15 cellular contexts compared by ENCODE assay signal in genomic region chr2:64996914-64997313, GRCh38. TPM values are rescaled to one million over a fixed set of nuclear protein-coding genes. Genes with fewer than 3 reads are reported as not detected.
A peak's percentile ranks its signal among the peaks of the same experiment; 100 is the strongest.
DNase-seq lines count a peak whose midpoint lies in the region; ATAC-seq and TF ChIP-seq lines count a peak whose summit lies in the region.
"Had no signal": no experiment of that assay in that cellular context is flagged by ENCODE, and none has a peak within 500 bp of the region (broad histone marks: within the 10 kb centered on the region; RNA-seq: fewer than 3 reads in every experiment).

No MANE protein-coding gene starts in this region.

- no peak overlapping the region for H3K4me3 Mint-ChIP-seq in H9
- H3K4me3 Mint-ChIP-seq: activated naive CD8-positive, alpha-beta T cell treated with anti-CD3 and anti-CD28 coated beads, Interleukin-2, amount 10 ng/mL, durations not matched to agents 7 days and 5 days; T-helper 2 cell treated with Interferon-gamma antibody and Interleukin-4, amounts not matched to agents 5 μg/mL and 100 μg/mL, for 36 hours had no signal

- peaks cover 20% of the 10 kb centered on the region for H3K27me3 Mint-ChIP-seq in H9 (ENCODE audit: low read depth)
- H3K27me3 Mint-ChIP-seq: activated naive CD8-positive, alpha-beta T cell treated with anti-CD3 and anti-CD28 coated beads, Interleukin-2, amount 10 ng/mL, durations not matched to agents 7 days and 5 days had no signal

- WGBS in H9 (ENCODE audit: extremely low coverage, insufficient read length, low lambda C conversion rate), result no CpG with 5 or more reads among the region's 3 CpGs

- no peak overlapping the region for H4K8ac ChIP-seq in H9 (replicated peaks; ENCODE audit: insufficient read length, low read depth, low read length)

- CTCF ChIA-PET in BJ (lab: Yijun Ruan, JAX), result interaction anchor here (0.6 to 1.9 kb wide), 4 partner anchors 8 to 694 kb away, joined by 3 to 6 read pairs (median 4); no protein-coding TSS in a partner anchor

- no peak overlapping the region for H2AFZ ChIP-seq in H9 (ENCODE audit: low read length)

- DNase-seq in BJ (ENCODE audit: low read depth) (no peak), H9 (no peak), astrocyte of the cerebellum (ENCODE audit: low read depth) (no peak), midbrain (lab: John Stamatoyannopoulos, UW) (peak; percentile 40), GM13976 (ENCODE audit: low spot score) (no peak), GM13977 (ENCODE audit: low spot score) (no peak)
- no peak for DNase-seq in activated CD4-positive, alpha-beta T cell treated with anti-CD3 and anti-CD28 coated beads, Interleukin-2, amount 50 U/mL, for 48 hours
- DNase-seq: activated naive CD8-positive, alpha-beta T cell treated with anti-CD3 and anti-CD28 coated beads, Interleukin-2, amount 10 ng/mL, durations not matched to agents 7 days and 5 days; caudate nucleus; left ventricle myocardium inferior had no signal

- H2BK120ac ChIP-seq in H9 (ENCODE audit: low read depth, low read length, poor library complexity, severe bottlenecking), result no peak overlapping the region

- TF ChIP-seq CTCF in BJ (IDR thresholded peaks at IDR 0.05; ENCODE audit: insufficient read depth, low read depth, low read length) (peak; percentile 29; the same call in 1 of the 2 replicates), H9 (conservative IDR thresholded peaks at IDR 0.05) (peak; percentile 40; the same call in 2 of the 3 replicates), astrocyte of the cerebellum (IDR thresholded peaks at IDR 0.05; ENCODE audit: low read depth, low read length, missing control alignments) (peak; percentile 4), GM13976 (IDR thresholded peaks at IDR 0.05; ENCODE audit: borderline replicate concordance, control extremely low read depth, extremely low read depth, insufficient read depth, missing control alignments) (no peak), GM13977 (IDR thresholded peaks at IDR 0.05; ENCODE audit: extremely low read depth, insufficient read depth, missing control alignments) (no peak)

- H4K20me1 ChIP-seq in H9 (ENCODE audit: control insufficient read depth, insufficient read depth, insufficient read length), result no peaks in the 10 kb centered on the region

- no peaks in the 10 kb centered on the region for H3K9me3 ChIP-seq in H9 (ENCODE audit: control insufficient read depth, low read depth, low read length)
- H3K9me3 ChIP-seq: BLaER1 treated with 17β-estradiol and CSF1 and Interleukin-3, amounts not matched to agents 10 nM and 100 nM; HAP-1; left ventricle myocardium inferior had no signal

- no peaks in the 10 kb centered on the region; a peak in 1 of 5 replicates for H3K9me3 Mint-ChIP-seq in H9
- H3K9me3 Mint-ChIP-seq: activated naive CD8-positive, alpha-beta T cell treated with anti-CD3 and anti-CD28 coated beads, Interleukin-2, amount 10 ng/mL, durations not matched to agents 7 days and 5 days; T-helper 2 cell treated with Interferon-gamma antibody and Interleukin-4, amounts not matched to agents 5 μg/mL and 100 μg/mL, for 36 hours had no signal

- H3K36me3 Mint-ChIP-seq in H9 (ENCODE audit: insufficient read depth in 1 of 3, low read depth in 3 of 3), result no peaks in the 10 kb centered on the region; a peak in 2 of 7 replicates

- no peak overlapping the region for H3K27ac ChIP-seq in H9 (ENCODE audit: insufficient read length, low read depth, low read length)
- H3K27ac ChIP-seq: BLaER1 treated with 17β-estradiol and CSF1 and Interleukin-3, amounts not matched to agents 10 nM and 100 nM; left ventricle myocardium inferior had no signal

- H2BK12ac ChIP-seq in H9 (ENCODE audit: insufficient read length, low read depth, low read length), result no peak overlapping the region

- no peak overlapping the region for H3K27ac Mint-ChIP-seq in H9
- H3K27ac Mint-ChIP-seq: activated naive CD8-positive, alpha-beta T cell treated with anti-CD3 and anti-CD28 coated beads, Interleukin-2, amount 10 ng/mL, durations not matched to agents 7 days and 5 days; T-helper 2 cell treated with Interferon-gamma antibody and Interleukin-4, amounts not matched to agents 5 μg/mL and 100 μg/mL, for 36 hours had no signal

- no peak overlapping the region for H2AK5ac ChIP-seq in H9 (ENCODE audit: insufficient read length, low read length)

- H2BK15ac ChIP-seq in H9 (ENCODE audit: low read depth, low read length), result no peak overlapping the region

- H3K23me2 ChIP-seq in H9 (ENCODE audit: insufficient read length, low read depth, low read length, poor library complexity, severe bottlenecking), result no peaks in the 10 kb centered on the region

- H3K18ac ChIP-seq in H9 (ENCODE audit: insufficient read length, low read depth, low read length), result no peak overlapping the region

- H3K4ac ChIP-seq in H9 (ENCODE audit: low read depth, low read length), result no peak overlapping the region

- H4K5ac ChIP-seq in H9 (ENCODE audit: insufficient read length, low read depth, low read length), result no peak overlapping the region

- H3K4me1 ChIP-seq in H9 (ENCODE audit: insufficient read depth, low read length), result no peaks in the 10 kb centered on the region; the same call in 1 of the 2 replicates
- H3K4me1 ChIP-seq: HAP-1 had no signal

- no peak overlapping the region for H4K91ac ChIP-seq in H9 (ENCODE audit: insufficient read length, low read depth, low read length)

- no peaks in the 10 kb centered on the region for H3K36me3 ChIP-seq in BJ (ENCODE audit: control insufficient read depth, insufficient read depth, low read length)
- H3K36me3 ChIP-seq: HAP-1, left ventricle myocardium inferior had no signal

- ATAC-seq in GM18502 (IDR thresholded peaks at IDR 0.05; ENCODE audit: poor library complexity, unreplicated experiment), result no peak
- ATAC-seq: Right ventricle myocardium inferior had no signal

- in situ Hi-C loops in astrocyte of the cerebellum (cut with HindIII; ENCODE audit: low sequenced_read_pairs) (no loop called here), GM13976 (cut with MboI; ENCODE audit: low sequenced_read_pairs, unreplicated experiment) (no loop called here), GM13977 (cut with MboI; ENCODE audit: low pct_unique_long_range_greater_than_20kb, low sequenced_read_pairs, unreplicated experiment) (no loop called here)

- H3K4me3 ChIP-seq in BJ (ENCODE audit: low read depth, low read length) (no peak overlapping the region), astrocyte of the cerebellum (ENCODE audit: low read depth, low read length) (no peak overlapping the region)
- H3K4me3 ChIP-seq: BLaER1 treated with 17β-estradiol and CSF1 and Interleukin-3, amounts not matched to agents 10 nM and 100 nM; HAP-1; left ventricle myocardium inferior had no signal

- H3K14ac ChIP-seq in H9 (ENCODE audit: insufficient read depth, low read length), result no peak overlapping the region

- no peak overlapping the region for H3T11ph ChIP-seq in H9 (ENCODE audit: low read length)

- no peak overlapping the region for H2BK5ac ChIP-seq in H9 (ENCODE audit: insufficient read length, low read length)

- no peak overlapping the region for H2BK20ac ChIP-seq in H9 (ENCODE audit: low read depth, low read length, poor library complexity, severe bottlenecking)

- POLR2A ChIA-PET in BJ (lab: Charles Lee), result no interaction called here

- H3K23ac ChIP-seq in H9 (ENCODE audit: insufficient read length, low read depth, low read length), result no peak overlapping the region

- H3K27me3 ChIP-seq in BJ (ENCODE audit: control insufficient read depth, insufficient read depth, low read length) (no peaks in the 10 kb centered on the region), H9 (ENCODE audit: insufficient read depth, low read length) (peaks cover 1% of the 10 kb centered on the region; the same call in 1 of the 2 replicates)
- H3K27me3 ChIP-seq: BLaER1 treated with 17β-estradiol and CSF1 and Interleukin-3, amounts not matched to agents 10 nM and 100 nM had no signal

- no peak overlapping the region for H3K56ac ChIP-seq in H9 (ENCODE audit: insufficient read length, low read depth, low read length)

- no peak overlapping the region for H3K9ac ChIP-seq in H9 (ENCODE audit: extremely low read depth, insufficient read length, low read length)

- peaks cover 4 to 14% of the 10 kb centered on the region in 2 experiments; a peak in 2 of 4 replicates for H3K4me1 Mint-ChIP-seq in H9

- no peak overlapping the region for H3K4me2 ChIP-seq in H9 (ENCODE audit: insufficient read depth, insufficient read length, low read length)
- H3K4me2 ChIP-seq: BLaER1 treated with 17β-estradiol and CSF1 and Interleukin-3, amounts not matched to agents 10 nM and 100 nM had no signal

- H3K79me2 ChIP-seq in H9 (ENCODE audit: insufficient read depth, low read length), result no peaks in the 10 kb centered on the region

- H3K79me1 ChIP-seq in H9 (ENCODE audit: insufficient read depth, low read depth, low read length, poor library complexity, severe bottlenecking), result no peaks in the 10 kb centered on the region

RNA-seq across cellular contexts. Expression of gene SLC1A4, which starts 7.7 kb away (rescaled TPM):
- 51.0 and 80.7 TPM in 2 replicates for polyA plus RNA-seq in BJ (2011; rRNA removed)
- polyA minus RNA-seq in BJ (2011; rRNA and poly(A)+ RNA removed), result 70.0 and 109 TPM in 2 replicates
- total RNA-seq in H9 (2021), result 1.1 and 1.9 TPM in 2 replicates

RNA-seq across cellular contexts. Expression of gene CEP68, which starts 59.3 kb away (rescaled TPM):
- 5.8 and 11.7 TPM in 2 replicates for polyA plus RNA-seq in BJ (2011; rRNA removed)
- 6.3 and 9.7 TPM in 2 replicates for polyA minus RNA-seq in BJ (2011; rRNA and poly(A)+ RNA removed)
- total RNA-seq in H9 (2021), result 18.5 and 20.2 TPM in 2 replicates

Comparison
In these comparisons a context has a peak if more than half of its experiments do, and no peak if none do; other contexts are left out.
1. CTCF ChIP-seq: peak in BJ (single experiment), H9 (single experiment) and astrocyte of the cerebellum (single experiment); none in GM13976 (single experiment) and GM13977 (single experiment).